ENCODE assay signal across 9 cellular contexts in the genomic region with DNA sequence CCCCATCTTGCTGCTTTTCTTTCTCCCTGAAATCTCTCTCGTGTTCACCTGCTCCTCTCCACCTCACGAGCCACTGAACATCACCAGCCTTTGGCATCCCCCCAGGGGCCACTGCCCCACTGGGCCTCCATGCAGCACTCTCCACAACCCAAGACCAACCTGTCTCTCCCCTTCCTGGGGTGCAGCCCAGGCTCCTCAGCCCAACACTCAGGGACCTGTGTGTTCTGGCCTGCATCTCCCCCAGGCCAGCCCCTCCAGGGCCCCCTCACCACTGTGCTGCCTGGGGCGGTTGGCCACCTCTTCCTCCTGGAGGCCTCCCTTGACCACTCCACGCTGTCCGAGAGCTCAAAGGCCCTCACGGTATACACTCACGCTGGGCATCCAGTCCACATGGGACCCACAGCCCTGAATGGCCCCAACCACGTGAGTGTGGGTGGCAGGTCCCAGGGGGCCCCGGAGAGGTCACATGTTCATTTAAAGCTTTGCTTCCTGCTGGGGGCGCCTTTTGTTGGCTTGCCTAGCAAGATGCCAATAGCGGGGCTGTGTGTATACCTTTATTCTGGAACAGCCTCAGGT. TPM values are rescaled to one million over a fixed set of nuclear protein-coding genes. Genes with fewer than 3 reads are reported as not detected.
DNase-seq lines count a peak whose midpoint lies in the region; ATAC-seq and TF ChIP-seq lines count a peak whose summit lies in the region.
"Had no signal": no experiment of that assay in that cellular context is flagged by ENCODE, and none has a peak within 500 bp of the region (broad histone marks: within the 10 kb centered on the region; RNA-seq: fewer than 3 reads in every experiment).

No MANE protein-coding gene starts in this region.

- peaks cover 49% of the 10 kb centered on the region for H3K36me3 Mint-ChIP-seq in activated CD8-positive, alpha-beta T cell treated with anti-CD3 and anti-CD28 coated beads for 36 hours (ENCODE audit: low read depth)
- peaks cover 64% of the 10 kb centered on the region for H3K36me3 Mint-ChIP-seq in stimulated activated memory B cell treated with anti-CD40 and anti-IgM and Interleukin-4, amounts not matched to agents 10 μg/mL and 1 μg/mL and 100 μg/mL, for 72 hours
- peaks cover 4 to 19% (median 9%) of the 10 kb centered on the region in 3 donors for H3K36me3 Mint-ChIP-seq in immature natural killer cell

- POLR2A ChIA-PET in activated CD8-positive, alpha-beta T cell treated with anti-CD3 and anti-CD28 coated beads for 36 hours (lab: Charles Lee): interaction anchor here (0.6 to 1.4 kb wide), 5 partner anchors 8 to 83 kb away, joined by 3 to 5 read pairs (median 3); no protein-coding TSS in a partner anchor

- peaks cover 31% of the 10 kb centered on the region for H3K4me1 Mint-ChIP-seq in activated CD8-positive, alpha-beta T cell treated with anti-CD3 and anti-CD28 coated beads for 36 hours (ENCODE audit: low read depth)
- H3K4me1 Mint-ChIP-seq in stimulated activated memory B cell treated with anti-CD40 and anti-IgM and Interleukin-4, amounts not matched to agents 10 μg/mL and 1 μg/mL and 100 μg/mL, for 72 hours: peaks cover 65% of the 10 kb centered on the region
- H3K4me1 Mint-ChIP-seq in immature natural killer cell: peaks cover 5 to 7% of the 10 kb centered on the region in 2 donors

- DNase-seq in DMS53 (lab: John Stamatoyannopoulos, UW) (peak; percentile 32), DMS53 treated with DMSO at 0.1 percent for 48 hours (lab: John Stamatoyannopoulos, UW; ENCODE audit: unreplicated experiment) (no peak), NCI-H2081 treated with DMSO at 0.1 percent for 48 hours (lab: John Stamatoyannopoulos, UW) (no peak), immature natural killer cell (no peak), head of caudate nucleus (no peak)
- DNase-seq in activated CD8-positive, alpha-beta T cell treated with anti-CD3 and anti-CD28 coated beads for 36 hours: peak; percentile 48
- DNase-seq: NK-92 treated with Interleukin-12 subunit alpha and Interleukin-12 subunit beta, amount 100 ng/mL, for 24 hours had no signal

- no peak for TF ChIP-seq CTCF in activated CD8-positive, alpha-beta T cell treated with anti-CD3 and anti-CD28 coated beads for 36 hours (IDR thresholded peaks at IDR 0.05)

- no peak overlapping the region for H3K27ac Mint-ChIP-seq in activated CD8-positive, alpha-beta T cell treated with anti-CD3 and anti-CD28 coated beads for 36 hours
- H3K27ac Mint-ChIP-seq in stimulated activated memory B cell treated with anti-CD40 and anti-IgM and Interleukin-4, amounts not matched to agents 10 μg/mL and 1 μg/mL and 100 μg/mL, for 72 hours: peak overlapping the region; percentile 95
- peak overlapping the region in 1 of 6 donors; percentile 63 for H3K27ac Mint-ChIP-seq in immature natural killer cell

- H3K9me3 Mint-ChIP-seq in activated CD8-positive, alpha-beta T cell treated with anti-CD3 and anti-CD28 coated beads for 36 hours: no peaks in the 10 kb centered on the region
- no peaks in the 10 kb centered on the region for H3K9me3 Mint-ChIP-seq in stimulated activated memory B cell treated with anti-CD40 and anti-IgM and Interleukin-4, amounts not matched to agents 10 μg/mL and 1 μg/mL and 100 μg/mL, for 72 hours
- H3K9me3 Mint-ChIP-seq in immature natural killer cell: no peaks in the 10 kb centered on the region

- no peak overlapping the region for H3K4me3 Mint-ChIP-seq in activated CD8-positive, alpha-beta T cell treated with anti-CD3 and anti-CD28 coated beads for 36 hours
- peak overlapping the region; percentile 94 for H3K4me3 Mint-ChIP-seq in stimulated activated memory B cell treated with anti-CD40 and anti-IgM and Interleukin-4, amounts not matched to agents 10 μg/mL and 1 μg/mL and 100 μg/mL, for 72 hours
- no peak overlapping the region for H3K4me3 Mint-ChIP-seq in immature natural killer cell

- CTCF ChIA-PET in activated CD8-positive, alpha-beta T cell treated with anti-CD3 and anti-CD28 coated beads for 36 hours (lab: Charles Lee): interaction anchor here (1.0 to 9.4 kb wide), 3 partner anchors 8 to 106 kb away, joined by 3 to 65 read pairs (median 8); no protein-coding TSS in a partner anchor

- intact Hi-C loops in activated CD8-positive, alpha-beta T cell treated with anti-CD3 and anti-CD28 coated beads for 36 hours (cut with micrococcal nuclease): no loop called here
- intact Hi-C loops in head of caudate nucleus (cut with DNase I): no loop called here

- peak; percentile 33 for ATAC-seq in HG02840 (IDR thresholded peaks at IDR 0.05; ENCODE audit: low FRiP score, unreplicated experiment)
- peak; percentile 52 for ATAC-seq in activated CD8-positive, alpha-beta T cell treated with anti-CD3 and anti-CD28 coated beads for 36 hours
- ATAC-seq in stimulated activated memory B cell treated with anti-CD40 and anti-IgM and Interleukin-4, amounts not matched to agents 10 μg/mL and 1 μg/mL and 100 μg/mL, for 72 hours: peak; percentile 75

- no peaks in the 10 kb centered on the region for H3K27me3 Mint-ChIP-seq in activated CD8-positive, alpha-beta T cell treated with anti-CD3 and anti-CD28 coated beads for 36 hours
- H3K27me3 Mint-ChIP-seq in stimulated activated memory B cell treated with anti-CD40 and anti-IgM and Interleukin-4, amounts not matched to agents 10 μg/mL and 1 μg/mL and 100 μg/mL, for 72 hours: no peaks in the 10 kb centered on the region
- H3K27me3 Mint-ChIP-seq in immature natural killer cell (ENCODE audit: low read depth in 3 of 3): peaks cover 0 to 6% (median 3%) of the 10 kb centered on the region in 3 donors

RNA-seq across cellular contexts. Expression of a gene that starts 0.5 kb away (rescaled TPM):
- 1 to 10 TPM; 7.4 to 8.0 TPM for total RNA-seq in activated CD8-positive, alpha-beta T cell treated with anti-CD3 and anti-CD28 coated beads for 36 hours
- 1 to 10 TPM in 1 of 3 donors, under 1 TPM in 1, not detected in 1; 0.48 to 1.3 TPM for polyA plus RNA-seq in immature natural killer cell

RNA-seq across cellular contexts. Expression of a gene that starts 6.7 kb away (rescaled TPM):
- total RNA-seq in activated CD8-positive, alpha-beta T cell treated with anti-CD3 and anti-CD28 coated beads for 36 hours: 100 to 1,000 TPM; 226 to 228 TPM
- 10 to 100 TPM; 20.0 to 62.6 (median 46.4) TPM for polyA plus RNA-seq in immature natural killer cell

RNA-seq across cellular contexts. Expression of a gene that starts 12.7 kb away (rescaled TPM):
- 10 to 100 TPM; 68.4 to 73.0 TPM for total RNA-seq in activated CD8-positive, alpha-beta T cell treated with anti-CD3 and anti-CD28 coated beads for 36 hours
- 1 to 10 TPM; 1.1 to 3.3 (median 2.3) TPM for polyA plus RNA-seq in immature natural killer cell

RNA-seq across cellular contexts. Expression of a gene that starts 36.6 kb away (rescaled TPM):
- total RNA-seq in activated CD8-positive, alpha-beta T cell treated with anti-CD3 and anti-CD28 coated beads for 36 hours: 100 to 1,000 TPM; 101 to 105 TPM
- 1 to 10 TPM in 2 of 3 donors, under 1 TPM in 1; 0.93 to 4.2 (median 2.8) TPM for polyA plus RNA-seq in immature natural killer cell

RNA-seq across cellular contexts. Expression of a gene that starts 44.3 kb away (rescaled TPM):
- total RNA-seq in activated CD8-positive, alpha-beta T cell treated with anti-CD3 and anti-CD28 coated beads for 36 hours: 10 to 100 TPM; 71.4 to 76.7 TPM
- polyA plus RNA-seq in immature natural killer cell: 1 to 10 TPM; 2.5 to 6.2 (median 3.4) TPM

Comparison
In these comparisons a context has a peak if more than half of its experiments do, and no peak if none do; other contexts are left out.
1. DNase-seq: peak in DMS53 (single experiment) and activated CD8-positive, alpha-beta T cell treated with anti-CD3 and anti-CD28 coated beads for 36 hours (single experiment); none in DMS53 treated with DMSO at 0.1 percent for 48 hours (single experiment), NCI-H2081 treated with DMSO at 0.1 percent for 48 hours (single experiment), immature natural killer cell (0 of 3) and head of caudate nucleus (0 of 42).
2. Peak in every context shown above with its lines, with median percentiles within 50 percentile points of each other: ATAC-seq.